12 cellular contexts compared by ENCODE assay signal in genomic region chr3:159860727-159861126, GRCh38. TPM values are rescaled to one million over a fixed set of nuclear protein-coding genes. Genes with fewer than 3 reads are reported as not detected.
DNase-seq lines count a peak whose midpoint lies in the region; ATAC-seq and TF ChIP-seq lines count a peak whose summit lies in the region.
"Had no signal": no experiment of that assay in that cellular context is flagged by ENCODE, and none has a peak within 500 bp of the region (broad histone marks: within the 10 kb centered on the region; RNA-seq: fewer than 3 reads in every experiment).

No MANE protein-coding gene starts in this region.

- H3K79me2 ChIP-seq in OCI-LY7 (ENCODE audit: insufficient read depth, low read depth, low read length) = no peaks in the 10 kb centered on the region

- H2AFZ ChIP-seq in OCI-LY7 (ENCODE audit: low read length) = no peak overlapping the region

- H3K4me3 ChIP-seq in heart left ventricle (no peak overlapping the region), OCI-LY7 (ENCODE audit: low read depth, low read length, poor library complexity, severe bottlenecking) (no peak overlapping the region)
- H3K4me3 ChIP-seq: A549 had no signal

- 20 to 45% (median 29%) methylated on average over 1 of the region's 1 CpG for WGBS in heart left ventricle, 4 donors

- H4K20me1 ChIP-seq in OCI-LY7 (ENCODE audit: insufficient read depth, low read length) = no peaks in the 10 kb centered on the region

- no peaks in the 10 kb centered on the region for H3K27me3 ChIP-seq in heart left ventricle
- H3K27me3 ChIP-seq: foreskin keratinocyte had no signal

- CTCF ChIA-PET in OCI-LY7 (lab: Charles Lee; ENCODE audit: unreplicated experiment) = no interaction called here

- TF ChIP-seq POLR2A in heart left ventricle (IDR thresholded peaks at IDR 0.05) = no peak

- DNase-seq in heart left ventricle (no peak), Right ventricle myocardium superior (no peak), OCI-LY7 (ENCODE audit: low spot score) (peak; percentile 4), iris pigment epithelial cell (ENCODE audit: low read depth) (peak; percentile 53), NCI-H2081 treated with DMSO at 0.1 percent for 48 hours (lab: John Stamatoyannopoulos, UW) (no peak), NCI-H1694 (lab: John Stamatoyannopoulos, UW) (no peak), foreskin melanocyte (no peak)
- DNase-seq: cerebellar nuclear complex, foreskin keratinocyte, NCI-H2029 had no signal

- POLR2A ChIA-PET in OCI-LY7 (lab: Charles Lee) = interaction anchor here (1.0 kb wide), 1 partner anchor 898 kb away, joined by 3 read pairs; no protein-coding TSS in a partner anchor

- H3K9me2 ChIP-seq in OCI-LY7 (ENCODE audit: insufficient read depth, low read length) = no peaks in the 10 kb centered on the region

- peak overlapping the region in 11 of 12 donors; percentile 48 to 93 (median 82) for H3K27ac ChIP-seq in heart left ventricle
- H3K27ac ChIP-seq in OCI-LY7 (ENCODE audit: low read depth, low read length, poor library complexity, severe bottlenecking) = no peak overlapping the region
- peak overlapping the region; percentile 36 for H3K27ac ChIP-seq in temporal lobe (ENCODE audit: low read depth, low read length)
- H3K27ac ChIP-seq: foreskin keratinocyte had no signal

- TF ChIP-seq CTCF in heart left ventricle (IDR thresholded peaks at IDR 0.05) = no peak
- TF ChIP-seq CTCF in OCI-LY7 (conservative IDR thresholded peaks at IDR 0.05; ENCODE audit: low read length) = no peak

- ATAC-seq in heart left ventricle (peak in 1 of 4 donors; percentile 12), Right ventricle myocardium superior (ENCODE audit: poor library complexity) (no peak)
- ATAC-seq: A549 had no signal

- no peak overlapping the region for H3K4me2 ChIP-seq in OCI-LY7 (ENCODE audit: low read length)
- H3K4me2 ChIP-seq: A549 had no signal

- H3K36me3 ChIP-seq in heart left ventricle (no peaks in the 10 kb centered on the region), OCI-LY7 (ENCODE audit: insufficient read depth, low read length) (no peaks in the 10 kb centered on the region)

- H3K4me1 ChIP-seq in heart left ventricle (peaks cover 10 to 98% (median 72%) of the 10 kb centered on the region in 12 donors), OCI-LY7 (ENCODE audit: insufficient read depth, low read length, poor library complexity, severe bottlenecking) (no peaks in the 10 kb centered on the region)

- BruUV-seq in OCI-LY7 (replicated peaks; lab: Mats Ljungman, UMichigan) = no TSS peak

- intact Hi-C loops in heart left ventricle (cut with DNase I) = no loop called here
- intact Hi-C loops in Right ventricle myocardium superior (cut with DNase I) = no loop called here
- intact Hi-C loops in OCI-LY7 (cut with micrococcal nuclease; ENCODE audit: unreplicated experiment) = no loop called here

- no peaks in the 10 kb centered on the region for H3K9me3 ChIP-seq in heart left ventricle
- no peaks in the 10 kb centered on the region for H3K9me3 ChIP-seq in OCI-LY7 (ENCODE audit: low read length)
- H3K9me3 ChIP-seq: A549 had no signal

RNA-seq across cellular contexts. Expression of gene SCHIP1, which starts 21.1 kb away (rescaled TPM):
- 100 to 1,000 TPM in 1 of 9 donors, 10 to 100 TPM in 8; 38.8 to 137 (median 49.9) TPM for total RNA-seq in heart left ventricle
- 100 to 1,000 TPM in 1 of 2 donors, 10 to 100 TPM in 1; 23.8 to 100 TPM for polyA plus RNA-seq in heart left ventricle
- total RNA-seq in Right ventricle myocardium superior = 56.2 TPM
- not detected in 2 replicates for total RNA-seq in OCI-LY7 (2014; rRNA removed; shearing (Covaris generic))
- not detected in 2 replicates for total RNA-seq in OCI-LY7 (2022)
- 34.7 TPM for total RNA-seq in temporal lobe

Comparison
In these comparisons a context has a peak if more than half of its experiments do, and no peak if none do; other contexts are left out.
1. DNase-seq: peak in OCI-LY7 (single experiment) and iris pigment epithelial cell (single experiment); none in heart left ventricle (0 of 5), Right ventricle myocardium superior (single experiment), NCI-H2081 treated with DMSO at 0.1 percent for 48 hours (single experiment), NCI-H1694 (single experiment) and foreskin melanocyte (single experiment).
2. RNA of gene SCHIP1, which starts 21.1 kb away (total RNA-seq): 56.2 TPM in Right ventricle myocardium superior (single experiment), 38.8 to 137 TPM in heart left ventricle and 34.7 TPM in temporal lobe (single experiment); not detected in OCI-LY7; every median in the first group is over 10 times any median in the second.